In the genomic region with DNA sequence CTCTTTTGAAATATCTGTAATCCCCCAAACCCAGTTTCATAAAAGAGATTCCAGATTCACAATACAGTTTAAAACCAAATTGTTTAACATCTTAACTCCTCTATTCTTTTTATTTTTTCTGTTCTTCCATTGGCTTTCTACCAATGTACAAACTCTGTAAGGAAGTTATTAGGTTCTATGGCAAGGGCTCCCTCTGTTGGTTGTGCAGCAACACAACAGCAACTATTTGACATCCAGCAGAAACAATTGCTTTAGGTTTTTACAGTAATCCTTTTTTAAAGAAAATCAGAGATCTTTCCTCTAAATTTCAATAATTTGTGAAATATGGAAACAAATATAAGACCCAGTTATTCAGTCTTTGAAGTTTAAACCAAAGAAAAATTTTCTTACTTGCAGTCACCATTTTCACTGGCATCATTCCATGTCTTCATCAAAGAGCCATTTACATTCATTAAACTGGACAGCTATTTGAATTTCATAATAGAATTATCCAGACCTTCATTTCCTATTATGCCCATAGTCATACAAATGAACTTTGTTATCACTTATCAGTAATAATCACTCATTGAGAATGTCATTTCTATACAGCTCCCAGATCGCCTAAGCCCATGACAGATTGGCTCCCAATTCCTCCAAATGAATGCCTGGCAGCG, we compare ENCODE assay signal across 8 cellular contexts. TPM values are rescaled to one million over a fixed set of nuclear protein-coding genes. Genes with fewer than 3 reads are reported as not detected.
A peak's percentile ranks its signal among the peaks of the same experiment; 100 is the strongest.
DNase-seq lines count a peak whose midpoint lies in the region; ATAC-seq, FAIRE-seq and TF ChIP-seq lines count a peak whose summit lies in the region.

No MANE protein-coding gene starts in this region.

- no peaks in the 10 kb centered on the region for H3K4me1 ChIP-seq in pancreas

- no peak overlapping the region for H3K27ac Mint-ChIP-seq in activated CD4-positive, alpha-beta T cell treated with anti-CD3 and anti-CD28 coated beads, Interleukin-2, amount 10 ng/mL, durations not matched to agents 7 days and 5 days

- 26 to 32% methylated on average over 2 of the region's 2 CpGs for WGBS in pancreas, 2 donors

- POLR2A ChIA-PET in activated CD4-positive, alpha-beta T cell treated with anti-CD3 and anti-CD28 coated beads, Interleukin-2, amount 10 ng/mL, durations not matched to agents 7 days and 5 days (lab: Charles Lee) = no interaction called here

- H3K9me3 Mint-ChIP-seq in activated CD4-positive, alpha-beta T cell treated with anti-CD3 and anti-CD28 coated beads, Interleukin-2, amount 10 ng/mL, durations not matched to agents 7 days and 5 days = no peaks in the 10 kb centered on the region

- no peak overlapping the region for H3K4me3 Mint-ChIP-seq in activated CD4-positive, alpha-beta T cell treated with anti-CD3 and anti-CD28 coated beads, Interleukin-2, amount 10 ng/mL, durations not matched to agents 7 days and 5 days

- no peaks in the 10 kb centered on the region for H3K9me3 ChIP-seq in pancreas

- DNase-seq in DMS 273 (lab: John Stamatoyannopoulos, UW; ENCODE audit: unreplicated experiment) (peak; percentile 80), HCEC 1CT (peak; percentile 68), NCI-H460 (ENCODE audit: extremely low read depth, low read depth) (peak; percentile 34), fibroblast of pulmonary artery (ENCODE audit: low read depth) (peak; percentile 86), pancreas (peak in 3 of 6 donors; percentile 9 to 41 (median 30)), T1000 (lab: John Stamatoyannopoulos, UW) (no peak)
- peak; percentile 66 for DNase-seq in activated CD4-positive, alpha-beta T cell treated with anti-CD3 and anti-CD28 coated beads, Interleukin-2, amount 10 ng/mL, durations not matched to agents 7 days and 5 days

- no peaks in the 10 kb centered on the region for H3K36me3 ChIP-seq in pancreas

- no peak overlapping the region for H3K27ac ChIP-seq in pancreas

- peak; percentile 56 to 89 (median 84) for ATAC-seq in pancreas
- ATAC-seq in GM21619 (IDR thresholded peaks at IDR 0.05; ENCODE audit: unreplicated experiment) = no peak

- CTCF ChIA-PET in activated CD4-positive, alpha-beta T cell treated with anti-CD3 and anti-CD28 coated beads, Interleukin-2, amount 10 ng/mL, durations not matched to agents 7 days and 5 days (lab: Charles Lee) = interaction anchor here (0.5 to 1.5 kb wide), 5 partner anchors 13 to 415 kb away, joined by 3 to 5 read pairs (median 4); no protein-coding TSS in a partner anchor

- H3K36me3 Mint-ChIP-seq in activated CD4-positive, alpha-beta T cell treated with anti-CD3 and anti-CD28 coated beads, Interleukin-2, amount 10 ng/mL, durations not matched to agents 7 days and 5 days (ENCODE audit: low read depth) = no peaks in the 10 kb centered on the region

- FAIRE-seq in pancreas (lab: Jason Lieb, UNC) = peak; percentile 97

- H3K4me1 Mint-ChIP-seq in activated CD4-positive, alpha-beta T cell treated with anti-CD3 and anti-CD28 coated beads, Interleukin-2, amount 10 ng/mL, durations not matched to agents 7 days and 5 days = no peaks in the 10 kb centered on the region

- H3K27me3 ChIP-seq in pancreas = no peaks in the 10 kb centered on the region

- H3K27me3 Mint-ChIP-seq in activated CD4-positive, alpha-beta T cell treated with anti-CD3 and anti-CD28 coated beads, Interleukin-2, amount 10 ng/mL, durations not matched to agents 7 days and 5 days = peaks cover 1% of the 10 kb centered on the region

- intact Hi-C loops in pancreas (cut with DNase I) = loop anchor here in 1 of 3 donors (10.0 kb wide), 1 partner anchor 415 kb away; no protein-coding TSS in a partner anchor

- TF ChIP-seq CTCF in fibroblast of pulmonary artery (IDR thresholded peaks at IDR 0.05; ENCODE audit: low read length, missing control alignments) (peak; percentile 95), pancreas (IDR thresholded peaks at IDR 0.05) (peak; percentile 51 to 79 (median 64))

- H3K4me3 ChIP-seq in fibroblast of pulmonary artery (replicated peaks; ENCODE audit: low read depth, low read length) (no peak overlapping the region), pancreas (no peak overlapping the region)

RNA-seq across cellular contexts. Expression of a gene that starts 46.5 kb away (rescaled TPM):
- total RNA-seq in NCI-H460 (2014; rRNA removed; shearing (Covaris generic)) = 86.0 and 91.8 TPM in 2 replicates
- 18.0 and 22.5 TPM in 2 replicates for polyA plus RNA-seq in NCI-H460 (2014; cell fraction: nucleus; rRNA removed)
- total RNA-seq in activated CD4-positive, alpha-beta T cell treated with anti-CD3 and anti-CD28 coated beads, Interleukin-2, amount 10 ng/mL, durations not matched to agents 7 days and 5 days = 10 to 100 TPM; 23.4 to 25.9 TPM
- 10 to 100 TPM; 25.3 to 51.8 (median 30.7) TPM for total RNA-seq in pancreas
- polyA plus RNA-seq in pancreas = 10 to 100 TPM; 19.8 to 39.5 TPM
